Comparison of ENCODE assay signal across 1 cellular context in the genomic region with DNA sequence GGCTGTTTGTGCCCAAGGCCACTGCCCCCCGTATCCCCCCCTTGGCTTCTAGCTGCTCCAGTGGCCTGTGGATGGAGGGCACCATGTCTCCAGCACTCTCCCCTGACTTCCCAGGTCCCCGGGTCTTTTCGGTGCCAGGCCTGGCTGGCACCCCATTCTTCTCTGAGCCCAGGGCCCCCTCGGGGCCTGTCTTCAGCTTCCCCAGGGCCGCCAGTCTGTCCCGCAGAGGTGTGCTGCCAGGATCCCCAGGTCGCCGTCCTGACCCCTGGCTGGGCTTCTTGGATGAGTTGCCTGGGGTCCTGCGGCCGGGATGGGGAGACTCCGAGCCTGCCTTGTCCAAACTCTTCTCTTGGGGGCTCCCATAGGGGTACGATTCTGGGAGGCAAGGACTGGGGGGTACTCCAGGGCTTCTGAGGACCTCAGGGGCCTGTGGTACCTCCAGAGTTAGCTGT.
TF ChIP-seq lines count a peak whose summit lies in the region.

No MANE protein-coding gene starts in this region.

TF ChIP-seq in K562, 482 proteins besides CTCF, POLR2A, EP300 and RAD21:
- TF ChIP-seq FOXK1 (CRISPR knock-in tag; IDR thresholded peaks at IDR 0.05; ENCODE audit: borderline replicate concordance) (no peak), ZBTB7A (IDR thresholded peaks at IDR 0.05; ENCODE audit: borderline replicate concordance, control insufficient read depth, low read depth, low read length) (no peak)
